Comparison of ENCODE assay signal across 15 cellular contexts in genomic region chr9:2411459-2412215, GRCh38.
DNase-seq lines count a peak whose midpoint lies in the region; FAIRE-seq and TF ChIP-seq lines count a peak whose summit lies in the region.
"Had no signal": no experiment of that assay in that cellular context is flagged by ENCODE, and none has a peak within 500 bp of the region (broad histone marks: within the 10 kb centered on the region; RNA-seq: fewer than 3 reads in every experiment).

No MANE protein-coding gene starts in this region.

- H3K79me1 ChIP-seq in H9 (ENCODE audit: insufficient read depth, low read depth, low read length, poor library complexity, severe bottlenecking): no peaks in the 10 kb centered on the region

- H3K27ac ChIP-seq in H9 (ENCODE audit: insufficient read length, low read depth, low read length) (no peak overlapping the region), astrocyte (ENCODE audit: low read depth, low read length) (peak overlapping the region; percentile 51), smooth muscle cell (ENCODE audit: low read depth) (peak overlapping the region; percentile 51), ovary (no peak overlapping the region)
- H3K27ac ChIP-seq: coronary artery, suprapubic skin had no signal

- no peak overlapping the region for H2AK5ac ChIP-seq in H9 (ENCODE audit: insufficient read length, low read length)

- no peak for TF ChIP-seq POLR2A in ovary (IDR thresholded peaks at IDR 0.05)

- H3K23ac ChIP-seq in H9 (ENCODE audit: insufficient read length, low read depth, low read length): no peak overlapping the region

- H3K4me1 Mint-ChIP-seq in H9 (peaks cover 22 to 24% of the 10 kb centered on the region in 2 experiments), astrocyte (ENCODE audit: low read depth, unreplicated experiment) (peaks cover 33% of the 10 kb centered on the region)
- H3K4me1 Mint-ChIP-seq: activated CD4-positive, alpha-beta T cell treated with anti-CD3 and anti-CD28 coated beads, Interleukin-2, amount 10 ng/mL, durations not matched to agents 24 days and 14 days had no signal

- peak; percentile 73 for FAIRE-seq in astrocyte (lab: Jason Lieb, UNC)
- FAIRE-seq: GM12878 had no signal

- H3K79me2 ChIP-seq in H9 (ENCODE audit: insufficient read depth, low read length) (no peaks in the 10 kb centered on the region), astrocyte (ENCODE audit: insufficient read depth, low read length) (no peaks in the 10 kb centered on the region), smooth muscle cell (ENCODE audit: low read depth) (no peaks in the 10 kb centered on the region)

- TF ChIP-seq CTCF in H9 (conservative IDR thresholded peaks at IDR 0.05): no peak
- no peak for TF ChIP-seq CTCF in astrocyte (IDR thresholded peaks at IDR 0.05; ENCODE audit: insufficient read depth, low read depth, low read length)
- TF ChIP-seq CTCF in kidney epithelial cell (IDR thresholded peaks at IDR 0.05; ENCODE audit: insufficient read depth, low read length, poor library complexity, severe bottlenecking): no peak
- TF ChIP-seq CTCF in smooth muscle cell (IDR thresholded peaks at IDR 0.05; ENCODE audit: borderline replicate concordance, insufficient read depth, poor library complexity, severe bottlenecking): no peak
- TF ChIP-seq CTCF in ovary (IDR thresholded peaks at IDR 0.05): no peak

- H3K9me3 ChIP-seq in H9 (ENCODE audit: control insufficient read depth, low read depth, low read length): no peaks in the 10 kb centered on the region
- H3K9me3 ChIP-seq in astrocyte (ENCODE audit: insufficient read depth, low read depth, low read length): no peaks in the 10 kb centered on the region
- no peaks in the 10 kb centered on the region for H3K9me3 ChIP-seq in smooth muscle cell (replicated peaks; ENCODE audit: low read depth)
- H3K9me3 ChIP-seq in ovary: no peaks in the 10 kb centered on the region
- H3K9me3 ChIP-seq: suprapubic skin had no signal

- no peak overlapping the region for H3T11ph ChIP-seq in H9 (ENCODE audit: low read length)

- no peak overlapping the region for H3K56ac ChIP-seq in H9 (ENCODE audit: insufficient read length, low read depth, low read length)

- H2AFZ ChIP-seq in H9 (ENCODE audit: low read length) (no peak overlapping the region), astrocyte (ENCODE audit: low read depth, low read length) (peak overlapping the region; percentile 19), smooth muscle cell (ENCODE audit: low read depth) (no peak overlapping the region)

- no peak overlapping the region for H2BK15ac ChIP-seq in H9 (ENCODE audit: low read depth, low read length)

- no peak for DNase-seq in H9
- peak; percentile 85 for DNase-seq in astrocyte (ENCODE audit: low read depth)
- peak; percentile 31 for DNase-seq in kidney epithelial cell (ENCODE audit: low read depth)
- no peak for DNase-seq in smooth muscle cell (lab: John Stamatoyannopoulos, UW; ENCODE audit: unreplicated experiment)
- no peak for DNase-seq in G401 (ENCODE audit: low spot score)
- no peak for DNase-seq in ovary
- DNase-seq in mucosa of gallbladder (ENCODE audit: low spot score): no peak
- DNase-seq in stimulated activated CD4-positive, alpha-beta T cell treated with anti-CD3 and anti-CD28 coated beads, Interleukin-2, amount 100 ng/mL, for 24 hours: no peak
- DNase-seq: activated CD4-positive, alpha-beta T cell treated with anti-CD3 and anti-CD28 coated beads, Interleukin-2, amount 10 ng/mL, durations not matched to agents 24 days and 14 days; activated effector memory CD4-positive, alpha-beta T cell treated with Interleukin-2 at 50 U/mL for 16 hours; foreskin melanocyte; Kasumi-1 had no signal

- H3K4me1 ChIP-seq in H9 (ENCODE audit: insufficient read depth, low read length) (no peaks in the 10 kb centered on the region), astrocyte (ENCODE audit: insufficient read depth, low read length) (peaks cover 4% of the 10 kb centered on the region), smooth muscle cell (ENCODE audit: low read depth) (peaks cover 13% of the 10 kb centered on the region), ovary (ENCODE audit: insufficient read depth) (peaks cover 4% of the 10 kb centered on the region)
- H3K4me1 ChIP-seq: suprapubic skin had no signal

- no peak overlapping the region for H4K91ac ChIP-seq in H9 (ENCODE audit: insufficient read length, low read depth, low read length)

- peaks cover 0 to 7% (median 0%) of the 10 kb centered on the region in 3 experiments; a peak in 2 of 7 replicates for H3K36me3 Mint-ChIP-seq in H9 (ENCODE audit: insufficient read depth in 1 of 3, low read depth in 3 of 3)
- H3K36me3 Mint-ChIP-seq in astrocyte (ENCODE audit: low read depth, unreplicated experiment): no peaks in the 10 kb centered on the region

- no peaks in the 10 kb centered on the region for H3K27me3 ChIP-seq in H9 (ENCODE audit: insufficient read depth, low read length)
- no peaks in the 10 kb centered on the region for H3K27me3 ChIP-seq in astrocyte (ENCODE audit: insufficient read depth, low read length)
- H3K27me3 ChIP-seq in kidney epithelial cell (ENCODE audit: control insufficient read depth, insufficient read depth, low read length): no peaks in the 10 kb centered on the region
- H3K27me3 ChIP-seq in smooth muscle cell (ENCODE audit: low read depth): no peaks in the 10 kb centered on the region
- no peaks in the 10 kb centered on the region for H3K27me3 ChIP-seq in ovary
- H3K27me3 ChIP-seq: suprapubic skin had no signal

- no peaks in the 10 kb centered on the region for H3K9me3 Mint-ChIP-seq in H9
- H3K9me3 Mint-ChIP-seq in astrocyte (ENCODE audit: unreplicated experiment): no peaks in the 10 kb centered on the region
- H3K9me3 Mint-ChIP-seq: activated CD4-positive, alpha-beta T cell treated with anti-CD3 and anti-CD28 coated beads, Interleukin-2, amount 10 ng/mL, durations not matched to agents 24 days and 14 days had no signal

- H2BK120ac ChIP-seq in H9 (ENCODE audit: low read depth, low read length, poor library complexity, severe bottlenecking): no peak overlapping the region

- in situ Hi-C loops in G401 (cut with HindIII; ENCODE audit: low sequenced_read_pairs): no loop called here

- H3K4me3 Mint-ChIP-seq in H9 (no peak overlapping the region), astrocyte (ENCODE audit: unreplicated experiment) (no peak overlapping the region)
- H3K4me3 Mint-ChIP-seq: activated CD4-positive, alpha-beta T cell treated with anti-CD3 and anti-CD28 coated beads, Interleukin-2, amount 10 ng/mL, durations not matched to agents 24 days and 14 days had no signal

- H3K27ac Mint-ChIP-seq in H9 (peak overlapping the region in 2 of 3 experiments; percentile 85 to 89; a peak in 5 of 7 replicates), astrocyte (ENCODE audit: unreplicated experiment) (peak overlapping the region; percentile 98)
- H3K27ac Mint-ChIP-seq: activated CD4-positive, alpha-beta T cell treated with anti-CD3 and anti-CD28 coated beads, Interleukin-2, amount 10 ng/mL, durations not matched to agents 24 days and 14 days had no signal

- H3K36me3 ChIP-seq in astrocyte (ENCODE audit: insufficient read depth, low read length) (no peaks in the 10 kb centered on the region), kidney epithelial cell (ENCODE audit: control insufficient read depth, insufficient read depth, low read length) (no peaks in the 10 kb centered on the region), smooth muscle cell (ENCODE audit: low read depth) (no peaks in the 10 kb centered on the region), ovary (no peaks in the 10 kb centered on the region)
- H3K36me3 ChIP-seq: suprapubic skin had no signal

- WGBS in H9 (ENCODE audit: extremely low coverage, insufficient read length, low lambda C conversion rate): no CpG with 5 or more reads among the region's 8 CpGs
- 46% methylated on average over 8 of the region's 8 CpGs for WGBS in smooth muscle cell (ENCODE audit: low lambda C conversion rate)
- WGBS in ovary, 3 donors: 85 to 89% (median 88%) methylated on average over 8 of the region's 8 CpGs

- H4K8ac ChIP-seq in H9 (replicated peaks; ENCODE audit: insufficient read length, low read depth, low read length): no peak overlapping the region

- H4K5ac ChIP-seq in H9 (ENCODE audit: insufficient read length, low read depth, low read length): no peak overlapping the region

- intact Hi-C loops in ovary (cut with DNase I): loop anchor here in 1 of 4 donors (10.0 kb wide), 1 partner anchor 47 kb away; no protein-coding TSS in a partner anchor

- H4K20me1 ChIP-seq in H9 (ENCODE audit: control insufficient read depth, insufficient read depth, insufficient read length): no peaks in the 10 kb centered on the region
- no peaks in the 10 kb centered on the region for H4K20me1 ChIP-seq in astrocyte (ENCODE audit: insufficient read depth, low read length)
- H4K20me1 ChIP-seq in smooth muscle cell (ENCODE audit: low read depth): no peaks in the 10 kb centered on the region

- H3K4me2 ChIP-seq in H9 (ENCODE audit: insufficient read depth, insufficient read length, low read length) (no peak overlapping the region), astrocyte (ENCODE audit: low read length) (peak overlapping the region; percentile 55), smooth muscle cell (peak overlapping the region; percentile 39)

- no peak overlapping the region for H2BK5ac ChIP-seq in H9 (ENCODE audit: insufficient read length, low read length)

- no peaks in the 10 kb centered on the region for H3K23me2 ChIP-seq in H9 (ENCODE audit: insufficient read length, low read depth, low read length, poor library complexity, severe bottlenecking)

- H3K27me3 Mint-ChIP-seq in H9 (ENCODE audit: low read depth) (no peaks in the 10 kb centered on the region), astrocyte (ENCODE audit: low read depth, unreplicated experiment) (no peaks in the 10 kb centered on the region)
- H3K27me3 Mint-ChIP-seq: activated CD4-positive, alpha-beta T cell treated with anti-CD3 and anti-CD28 coated beads, Interleukin-2, amount 10 ng/mL, durations not matched to agents 24 days and 14 days had no signal

- H2BK12ac ChIP-seq in H9 (ENCODE audit: insufficient read length, low read depth, low read length): no peak overlapping the region

- no peak overlapping the region for H3K4me3 ChIP-seq in astrocyte (ENCODE audit: insufficient read depth, low read depth, low read length)
- H3K4me3 ChIP-seq in kidney epithelial cell (ENCODE audit: low read depth, low read length): no peak overlapping the region
- H3K4me3 ChIP-seq in smooth muscle cell: no peak overlapping the region
- H3K4me3 ChIP-seq in ovary: no peak overlapping the region
- H3K4me3 ChIP-seq: coronary artery, GM12878, suprapubic skin had no signal

- H3K14ac ChIP-seq in H9 (ENCODE audit: insufficient read depth, low read length): no peak overlapping the region

- no peak overlapping the region for H3K18ac ChIP-seq in H9 (ENCODE audit: insufficient read length, low read depth, low read length)

- no peaks in the 10 kb centered on the region for H3F3A ChIP-seq in smooth muscle cell (ENCODE audit: low read depth)

- no peak overlapping the region for H3K4ac ChIP-seq in H9 (ENCODE audit: low read depth, low read length)

- no peak overlapping the region for H2BK20ac ChIP-seq in H9 (ENCODE audit: low read depth, low read length, poor library complexity, severe bottlenecking)

- H3K9ac ChIP-seq in H9 (ENCODE audit: extremely low read depth, insufficient read length, low read length): no peak overlapping the region
- H3K9ac ChIP-seq in astrocyte (ENCODE audit: low read length): no peak overlapping the region
- H3K9ac ChIP-seq in smooth muscle cell (ENCODE audit: low read depth): no peak overlapping the region

- no peak for TF ChIP-seq EP300 in ovary (IDR thresholded peaks at IDR 0.05)

Comparison
In these comparisons a context has a peak if more than half of its experiments do, and no peak if none do; other contexts are left out.
1. DNase-seq: peak in astrocyte (single experiment) and kidney epithelial cell (single experiment); none in H9 (single experiment), smooth muscle cell (single experiment), G401 (single experiment), ovary (0 of 5), mucosa of gallbladder (single experiment) and stimulated activated CD4-positive, alpha-beta T cell treated with anti-CD3 and anti-CD28 coated beads, Interleukin-2, amount 100 ng/mL, for 24 hours (0 of 2).
2. H3K27ac ChIP-seq: peak in astrocyte (single experiment) and smooth muscle cell (single experiment); none in H9 (single experiment) and ovary (0 of 2).